In genomic region chr16:87979352-87979751, GRCh38 we compare ENCODE assay signal across 22 cellular contexts. TPM values are rescaled to one million over a fixed set of nuclear protein-coding genes. Genes with fewer than 3 reads are reported as not detected.
DNase-seq lines count a peak whose midpoint lies in the region; ATAC-seq and TF ChIP-seq lines count a peak whose summit lies in the region.
"Had no signal": no experiment of that assay in that cellular context is flagged by ENCODE, and none has a peak within 500 bp of the region (broad histone marks: within the 10 kb centered on the region; RNA-seq: fewer than 3 reads in every experiment).

No MANE protein-coding gene starts in this region.

- no peak overlapping the region for H3K4me3 Mint-ChIP-seq in activated T-cell treated with anti-CD3 and anti-CD28 coated beads, Interleukin-2, amount 50 U/mL, for 24 hours
- H3K4me3 Mint-ChIP-seq: dendritic cell treated with granulocyte-macrophage colony-stimulating factor and Interleukin-4, amounts not matched to agents 40 ng/mL and 50 ng/mL, for 4 days; neural crest cell; T-cell had no signal

- ATAC-seq in gastrocnemius medialis: peak; percentile 61 to 87
- ATAC-seq in HG03520 (IDR thresholded peaks at IDR 0.05; ENCODE audit: unreplicated experiment): no peak

- no peaks in the 10 kb centered on the region for H3K9me3 ChIP-seq in left ventricle myocardium inferior (replicated peaks)
- no peaks in the 10 kb centered on the region for H3K9me3 ChIP-seq in gastrocnemius medialis

- H3K27me3 ChIP-seq in left ventricle myocardium inferior (ENCODE audit: low read depth) (no peaks in the 10 kb centered on the region), gastrocnemius medialis (no peaks in the 10 kb centered on the region)

- H3K27me3 Mint-ChIP-seq in activated T-cell treated with anti-CD3 and anti-CD28 coated beads, Interleukin-2, amount 50 U/mL, for 24 hours: no peaks in the 10 kb centered on the region
- H3K27me3 Mint-ChIP-seq: activated CD4-positive, alpha-beta T cell treated with anti-CD3 and anti-CD28 coated beads, Interleukin-2, amount 10 ng/mL, durations not matched to agents 24 days and 14 days; dendritic cell treated with granulocyte-macrophage colony-stimulating factor and Interleukin-4, amounts not matched to agents 40 ng/mL and 50 ng/mL, for 4 days; T-cell had no signal

- no peak for DNase-seq in activated T-cell treated with anti-CD3 and anti-CD28 coated beads, Interleukin-2, amount 50 U/mL, for 24 hours
- DNase-seq in activated T-cell treated with anti-CD3 and anti-CD28 coated beads for 4 hours: no peak
- peak; percentile 31 for DNase-seq in SHP77 treated with DMSO at 0.1 percent for 48 hours (lab: John Stamatoyannopoulos, UW)
- no peak for DNase-seq in left ventricle myocardium inferior
- peak in 1 of 2 donors; percentile 68 for DNase-seq in gastrocnemius medialis
- DNase-seq in activated gamma-delta T cell treated with Interleukin-2 at 50 U/mL for 16 hours: no peak
- DNase-seq in DMS153 treated with DMSO at 0.1 percent for 48 hours (lab: John Stamatoyannopoulos, UW; ENCODE audit: unreplicated experiment): no peak
- DNase-seq: activated CD4-positive, alpha-beta T cell treated with anti-CD3 and anti-CD28 coated beads, Interleukin-2, amount 10 ng/mL, durations not matched to agents 24 days and 14 days; DMS79; HCEC 1CT; IMR-90; kidney glomerular epithelial cell; NCI-H146; NCI-H446 treated with DMSO at 0.1 percent for 48 hours had no signal

- H3K36me3 ChIP-seq in left ventricle myocardium inferior (peaks cover 13% of the 10 kb centered on the region), gastrocnemius medialis (peaks cover 0 to 24% of the 10 kb centered on the region in 2 donors)

- no peaks in the 10 kb centered on the region for H3K9me3 Mint-ChIP-seq in activated T-cell treated with anti-CD3 and anti-CD28 coated beads, Interleukin-2, amount 50 U/mL, for 24 hours
- H3K9me3 Mint-ChIP-seq: activated CD4-positive, alpha-beta T cell treated with anti-CD3 and anti-CD28 coated beads, Interleukin-2, amount 10 ng/mL, durations not matched to agents 24 days and 14 days; dendritic cell treated with granulocyte-macrophage colony-stimulating factor and Interleukin-4, amounts not matched to agents 40 ng/mL and 50 ng/mL, for 4 days; neural crest cell; T-cell had no signal

- H3K4me1 Mint-ChIP-seq in activated T-cell treated with anti-CD3 and anti-CD28 coated beads, Interleukin-2, amount 50 U/mL, for 24 hours (ENCODE audit: low read depth): peaks cover 78% of the 10 kb centered on the region

- H3K4me1 ChIP-seq in left ventricle myocardium inferior (peaks cover 3% of the 10 kb centered on the region), gastrocnemius medialis (no peaks in the 10 kb centered on the region)

- in situ Hi-C loops in gastrocnemius medialis (cut with MboI; ENCODE audit: low sequenced_read_pairs in 4 of 4): no loop called here

- peaks cover 84% of the 10 kb centered on the region for H3K36me3 Mint-ChIP-seq in activated T-cell treated with anti-CD3 and anti-CD28 coated beads, Interleukin-2, amount 50 U/mL, for 24 hours (ENCODE audit: low read depth)

- TF ChIP-seq POLR2A in gastrocnemius medialis (IDR thresholded peaks at IDR 0.05): no peak

- TF ChIP-seq CTCF in left ventricle myocardium inferior (IDR thresholded peaks at IDR 0.05; ENCODE audit: borderline replicate concordance): no peak
- TF ChIP-seq CTCF in gastrocnemius medialis (IDR thresholded peaks at IDR 0.05 in 4 of 5, conservative IDR thresholded peaks at IDR 0.05 in 1 of 5): no peak

- H3K27ac ChIP-seq in left ventricle myocardium inferior (replicated peaks): peak overlapping the region; percentile 44
- H3K27ac ChIP-seq in gastrocnemius medialis: peak overlapping the region in 1 of 4 donors; percentile 37
- H3K27ac ChIP-seq: HL-60 had no signal

- H3K27ac Mint-ChIP-seq in activated T-cell treated with anti-CD3 and anti-CD28 coated beads, Interleukin-2, amount 50 U/mL, for 24 hours: peak overlapping the region; percentile 71
- H3K27ac Mint-ChIP-seq: activated CD4-positive, alpha-beta T cell treated with anti-CD3 and anti-CD28 coated beads, Interleukin-2, amount 10 ng/mL, durations not matched to agents 24 days and 14 days; dendritic cell treated with granulocyte-macrophage colony-stimulating factor and Interleukin-4, amounts not matched to agents 40 ng/mL and 50 ng/mL, for 4 days had no signal

- intact Hi-C loops in left ventricle myocardium inferior (cut with micrococcal nuclease): no loop called here
- intact Hi-C loops in gastrocnemius medialis (cut with DNase I; ENCODE audit: low total_unique reads): no loop called here

- H3K4me3 ChIP-seq in left ventricle myocardium inferior: no peak overlapping the region
- no peak overlapping the region for H3K4me3 ChIP-seq in gastrocnemius medialis

RNA-seq across cellular contexts. Expression of gene BANP, which starts 28.1 kb away (rescaled TPM):
- total RNA-seq in left ventricle myocardium inferior: 12.6 TPM
- 10 to 100 TPM in 3 of 4 donors, 1 to 10 TPM in 1; 7.0 to 20.6 (median 16.1) TPM for total RNA-seq in gastrocnemius medialis

RNA-seq across cellular contexts. Expression of gene CA5A, which starts 43.0 kb away (rescaled TPM):
- total RNA-seq in left ventricle myocardium inferior: not detected
- total RNA-seq in gastrocnemius medialis: not detected
- total RNA-seq: A673; activated CD4-positive, alpha-beta T cell treated with anti-CD3 and anti-CD28 coated beads, Interleukin-2, amount 10 ng/mL, durations not matched to agents 24 days and 14 days; fibroblast of villous mesenchyme; IMR-90; M059J; neural crest cell had no signal
